In the genomic region with DNA sequence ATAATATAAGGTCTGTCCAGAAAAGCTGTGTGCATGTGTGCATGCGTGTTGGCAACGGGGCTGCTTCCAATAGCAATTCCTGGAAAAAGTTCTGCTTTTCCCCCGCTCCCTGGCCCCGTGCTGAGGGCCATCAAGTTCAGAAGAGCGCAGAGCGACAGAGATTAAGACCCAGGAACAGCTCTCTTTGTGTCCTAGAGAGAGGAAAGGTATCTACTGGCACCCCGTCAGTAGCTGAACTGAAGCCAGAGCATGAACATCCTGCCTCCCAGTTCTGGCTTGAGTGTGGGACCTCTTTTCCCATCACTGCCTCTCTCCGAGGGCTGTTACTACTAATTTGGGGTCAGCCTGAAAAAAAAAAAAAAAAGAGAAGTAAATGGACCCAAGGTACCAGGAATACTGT, we compare ENCODE assay signal across 16 cellular contexts. TPM values are rescaled to one million over a fixed set of nuclear protein-coding genes. Genes with fewer than 3 reads are reported as not detected.
DNase-seq lines count a peak whose midpoint lies in the region; ATAC-seq and TF ChIP-seq lines count a peak whose summit lies in the region.
"Had no signal": no experiment of that assay in that cellular context is flagged by ENCODE, and none has a peak within 500 bp of the region (broad histone marks: within the 10 kb centered on the region; RNA-seq: fewer than 3 reads in every experiment).

No MANE protein-coding gene starts in this region.

- no peak overlapping the region for H3K4me3 Mint-ChIP-seq in T-helper 1 cell treated with Interleukin-12 subunit alpha and Interleukin-12 subunit beta and Interleukin-4 antibody, amounts not matched to agents 30 μg/mL and 1 μg/mL, for 36 hours
- H3K4me3 Mint-ChIP-seq in endothelial cell (ENCODE audit: unreplicated experiment), result peak overlapping the region; percentile 47
- H3K4me3 Mint-ChIP-seq in stimulated activated effector memory CD8-positive, alpha-beta T cell treated with anti-CD3 and anti-CD28 coated beads, Interleukin-12 subunit alpha, Interleukin-12 subunit beta, amount 100 ng/mL, for 72 hours, result peak overlapping the region; percentile 98

- H3K27me3 ChIP-seq in Peyer's patch, result no peaks in the 10 kb centered on the region
- no peaks in the 10 kb centered on the region for H3K27me3 ChIP-seq in foreskin keratinocyte
- no peaks in the 10 kb centered on the region for H3K27me3 ChIP-seq in PC-9 (ENCODE audit: insufficient read depth, low read depth)
- H3K27me3 ChIP-seq: dorsolateral prefrontal cortex had no signal

- peaks cover 37% of the 10 kb centered on the region for H3K79me2 ChIP-seq in PC-9 (ENCODE audit: low read depth)

- H3K27ac ChIP-seq in Peyer's patch, result peak overlapping the region in 3 of 4 donors; percentile 42 to 59 (median 52)
- H3K27ac ChIP-seq in foreskin keratinocyte, result no peak overlapping the region
- no peak overlapping the region for H3K27ac ChIP-seq in PC-9
- H3K27ac ChIP-seq: 22Rv1 had no signal

- H3K9me3 Mint-ChIP-seq in T-helper 1 cell treated with Interleukin-12 subunit alpha and Interleukin-12 subunit beta and Interleukin-4 antibody, amounts not matched to agents 30 μg/mL and 1 μg/mL, for 36 hours, result no peaks in the 10 kb centered on the region
- no peaks in the 10 kb centered on the region for H3K9me3 Mint-ChIP-seq in endothelial cell (ENCODE audit: unreplicated experiment)
- H3K9me3 Mint-ChIP-seq in stimulated activated effector memory CD8-positive, alpha-beta T cell treated with anti-CD3 and anti-CD28 coated beads, Interleukin-12 subunit alpha, Interleukin-12 subunit beta, amount 100 ng/mL, for 72 hours, result no peaks in the 10 kb centered on the region

- DNase-seq in T-helper 1 cell, result no peak
- DNase-seq in Peyer's patch, result no peak
- no peak for DNase-seq in endothelial cell (ENCODE audit: low spot score)
- DNase-seq in stimulated activated effector memory CD8-positive, alpha-beta T cell treated with anti-CD3 and anti-CD28 coated beads, Interleukin-12 subunit alpha, Interleukin-12 subunit beta, amount 100 ng/mL, for 72 hours (ENCODE audit: low spot score in 2 of 2), result no peak
- no peak for DNase-seq in medulla oblongata (ENCODE audit: extremely low spot score)
- no peak for DNase-seq in foreskin keratinocyte
- no peak for DNase-seq in PC-9
- DNase-seq: activated CD8-positive, alpha-beta memory T cell treated with anti-CD3 and anti-CD28 coated beads for 24 hours; anterior cingulate cortex; dorsolateral prefrontal cortex; NCI-H1048; retina; stimulated activated CD4-positive, alpha-beta T cell treated with anti-CD3 and anti-CD28 coated beads, Interleukin-4, amount 100 ng/mL, for 24 hours; stimulated activated naive CD4-positive, alpha-beta T cell treated with Interleukin-2 at 50 U/mL for 16 hours had no signal

- H2AFZ ChIP-seq in PC-9, result no peak overlapping the region

- H3K4me3 ChIP-seq in Peyer's patch (no peak overlapping the region), PC-9 (no peak overlapping the region)
- H3K4me3 ChIP-seq: dorsolateral prefrontal cortex had no signal

- no peaks in the 10 kb centered on the region for H3K9me3 ChIP-seq in Peyer's patch
- no peaks in the 10 kb centered on the region for H3K9me3 ChIP-seq in PC-9 (ENCODE audit: insufficient read depth, low read depth)

- H3F3A ChIP-seq in PC-9 (ENCODE audit: insufficient read depth, low read depth), result no peaks in the 10 kb centered on the region

- no peak for ATAC-seq in stimulated activated effector memory CD8-positive, alpha-beta T cell treated with anti-CD3 and anti-CD28 coated beads, Interleukin-12 subunit alpha, Interleukin-12 subunit beta, amount 100 ng/mL, for 72 hours
- ATAC-seq in foreskin keratinocyte, result no peak

- BruUV-seq in PC-9 (replicated peaks; lab: Mats Ljungman, UMichigan), result no TSS peak

- peaks cover 3 to 97% (median 33%) of the 10 kb centered on the region in 4 donors for H3K4me1 ChIP-seq in Peyer's patch
- H3K4me1 ChIP-seq in foreskin keratinocyte, result peaks cover 11% of the 10 kb centered on the region
- H3K4me1 ChIP-seq in PC-9 (replicated peaks; ENCODE audit: insufficient read depth), result no peaks in the 10 kb centered on the region; the same call in 1 of the 2 replicates

- POLR2A ChIA-PET in PC-9 (lab: Charles Lee; ENCODE audit: unreplicated experiment), result interaction anchor here (0.6 kb wide), 1 partner anchor 17 kb away, joined by 5 read pairs; no protein-coding TSS in a partner anchor

- no peaks in the 10 kb centered on the region for H3K36me3 ChIP-seq in Peyer's patch
- H3K36me3 ChIP-seq in PC-9 (ENCODE audit: low read depth), result no peaks in the 10 kb centered on the region

- no peak for TF ChIP-seq POLR2A in Peyer's patch (IDR thresholded peaks at IDR 0.05)

- H3K4me2 ChIP-seq in PC-9, result no peak overlapping the region

- intact Hi-C loops in PC-9 (cut with micrococcal nuclease; ENCODE audit: unreplicated experiment), result no loop called here

- peak overlapping the region; percentile 83 for H3K27ac Mint-ChIP-seq in T-helper 1 cell treated with Interleukin-12 subunit alpha and Interleukin-12 subunit beta and Interleukin-4 antibody, amounts not matched to agents 30 μg/mL and 1 μg/mL, for 36 hours
- H3K27ac Mint-ChIP-seq in endothelial cell (ENCODE audit: unreplicated experiment), result peak overlapping the region; percentile 90
- peak overlapping the region; percentile 99 for H3K27ac Mint-ChIP-seq in stimulated activated effector memory CD8-positive, alpha-beta T cell treated with anti-CD3 and anti-CD28 coated beads, Interleukin-12 subunit alpha, Interleukin-12 subunit beta, amount 100 ng/mL, for 72 hours

- H4K20me1 ChIP-seq in PC-9 (ENCODE audit: insufficient read depth), result peaks cover 35% of the 10 kb centered on the region

- peaks cover 32% of the 10 kb centered on the region for H3K36me3 Mint-ChIP-seq in T-helper 1 cell treated with Interleukin-12 subunit alpha and Interleukin-12 subunit beta and Interleukin-4 antibody, amounts not matched to agents 30 μg/mL and 1 μg/mL, for 36 hours (ENCODE audit: low read depth)
- peaks cover 39% of the 10 kb centered on the region for H3K36me3 Mint-ChIP-seq in endothelial cell (ENCODE audit: low read depth, unreplicated experiment)
- H3K36me3 Mint-ChIP-seq in stimulated activated effector memory CD8-positive, alpha-beta T cell treated with anti-CD3 and anti-CD28 coated beads, Interleukin-12 subunit alpha, Interleukin-12 subunit beta, amount 100 ng/mL, for 72 hours, result peaks cover 99% of the 10 kb centered on the region

- no peaks in the 10 kb centered on the region for H3K9me2 ChIP-seq in PC-9 (ENCODE audit: insufficient read depth)

- TF ChIP-seq CTCF in Peyer's patch (IDR thresholded peaks at IDR 0.05), result no peak
- TF ChIP-seq CTCF in endothelial cell (IDR thresholded peaks at IDR 0.05; ENCODE audit: unreplicated experiment), result no peak
- TF ChIP-seq CTCF in foreskin keratinocyte (conservative IDR thresholded peaks at IDR 0.05), result no peak
- no peak for TF ChIP-seq CTCF in PC-9 (conservative IDR thresholded peaks at IDR 0.05)

- CTCF ChIA-PET in PC-9 (lab: Charles Lee), result interaction anchor here (0.6 to 0.7 kb wide), 2 partner anchors 35 to 291 kb away, joined by 5 to 7 read pairs; no protein-coding TSS in a partner anchor

- H3K27me3 Mint-ChIP-seq in T-helper 1 cell treated with Interleukin-12 subunit alpha and Interleukin-12 subunit beta and Interleukin-4 antibody, amounts not matched to agents 30 μg/mL and 1 μg/mL, for 36 hours (ENCODE audit: low read depth), result no peaks in the 10 kb centered on the region
- H3K27me3 Mint-ChIP-seq in endothelial cell (ENCODE audit: unreplicated experiment), result peaks cover 45% of the 10 kb centered on the region

- H3K4me1 Mint-ChIP-seq in T-helper 1 cell treated with Interleukin-12 subunit alpha and Interleukin-12 subunit beta and Interleukin-4 antibody, amounts not matched to agents 30 μg/mL and 1 μg/mL, for 36 hours (ENCODE audit: low read depth), result peaks cover 91% of the 10 kb centered on the region
- peaks cover 97% of the 10 kb centered on the region for H3K4me1 Mint-ChIP-seq in endothelial cell (ENCODE audit: unreplicated experiment)
- H3K4me1 Mint-ChIP-seq in stimulated activated effector memory CD8-positive, alpha-beta T cell treated with anti-CD3 and anti-CD28 coated beads, Interleukin-12 subunit alpha, Interleukin-12 subunit beta, amount 100 ng/mL, for 72 hours, result peaks cover 94% of the 10 kb centered on the region

RNA-seq across cellular contexts. Expression of a gene that starts 15.5 kb away (rescaled TPM):
- total RNA-seq in Peyer's patch, result 10 to 100 TPM in 3 of 4 donors, 1 to 10 TPM in 1; 9.8 to 80.9 (median 36.8) TPM
- total RNA-seq in endothelial cell (ENCODE audit: unreplicated experiment), result 387 TPM
- total RNA-seq in foreskin keratinocyte, result 52.3 and 55.8 TPM in 2 replicates
- polyA plus RNA-seq in foreskin keratinocyte, result 47.3 and 51.7 TPM in 2 replicates
- total RNA-seq in PC-9 (2021), result 106 and 114 TPM in 2 replicates

RNA-seq across cellular contexts. Expression of a gene that starts 31.1 kb away (rescaled TPM):
- total RNA-seq in Peyer's patch (10 to 100 TPM; 14.9 to 21.5 (median 15.9) TPM), endothelial cell (ENCODE audit: unreplicated experiment) (65.5 TPM), foreskin keratinocyte (14.5 and 14.9 TPM in 2 replicates), PC-9 (2021) (76.4 and 108 TPM in 2 replicates)
- polyA plus RNA-seq in foreskin keratinocyte, result 12.0 and 13.2 TPM in 2 replicates

RNA-seq across cellular contexts. Expression of a gene that starts 45.5 kb away (rescaled TPM):
- total RNA-seq in Peyer's patch (10 to 100 TPM in 3 of 4 donors, 1 to 10 TPM in 1; 4.9 to 33.0 (median 16.9) TPM), endothelial cell (ENCODE audit: unreplicated experiment) (81.5 TPM), foreskin keratinocyte (7.7 and 8.1 TPM in 2 replicates), PC-9 (2021) (4.1 and 5.7 TPM in 2 replicates)
- 6.0 and 6.5 TPM in 2 replicates for polyA plus RNA-seq in foreskin keratinocyte

Comparison
In these comparisons a context has a peak if more than half of its experiments do, and no peak if none do; other contexts are left out.
1. H3K27ac ChIP-seq: peak in Peyer's patch (3 of 4); none in foreskin keratinocyte (single experiment) and PC-9 (single experiment).
2. Peak in every context shown above with its lines, with median percentiles within 50 percentile points of each other: H3K27ac Mint-ChIP-seq.